ENCODE assay signal across 25 cellular contexts in the genomic region with DNA sequence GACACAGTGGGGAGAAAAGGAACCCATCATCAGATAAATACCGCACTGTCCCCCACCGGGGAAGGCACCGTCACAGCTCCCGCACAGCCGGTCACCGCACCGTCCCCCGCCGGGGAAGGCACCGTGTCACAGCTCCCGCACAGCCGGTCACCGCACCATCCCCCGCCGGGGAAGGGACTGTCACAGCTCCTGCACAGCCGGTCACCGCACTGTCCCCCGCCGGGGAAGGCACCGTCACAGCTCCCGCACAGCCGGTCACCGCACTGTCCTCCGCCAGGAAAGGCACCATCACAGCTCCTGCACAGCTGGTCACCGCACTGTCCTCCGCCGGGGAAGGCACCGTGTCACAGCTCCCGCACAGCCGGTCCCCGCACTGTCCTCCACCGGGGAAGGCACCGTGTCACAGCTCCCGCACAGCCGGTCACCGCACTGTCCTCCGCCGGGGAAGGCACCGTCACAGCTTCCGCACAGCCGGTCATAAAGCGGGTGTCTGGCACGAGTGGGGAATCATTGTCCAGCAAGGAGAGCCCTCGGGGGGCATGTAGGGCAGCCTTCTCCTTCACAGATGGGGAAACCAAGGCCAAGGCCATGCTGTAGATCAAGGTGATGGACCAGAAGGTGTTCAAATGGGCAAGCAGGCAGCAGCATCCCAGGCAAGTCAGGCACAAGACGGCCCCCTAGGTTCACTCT.
"Had no signal": no experiment of that assay in that cellular context is flagged by ENCODE, and none has a peak within 500 bp of the region (broad histone marks: within the 10 kb centered on the region; RNA-seq: fewer than 3 reads in every experiment).

No MANE protein-coding gene starts in this region.

- H3K9me3 Mint-ChIP-seq: activated CD4-positive, alpha-beta memory T cell treated with anti-CD3 and anti-CD28 coated beads for 36 hours; activated CD4-positive, alpha-beta T cell treated with anti-CD3 and anti-CD28 coated beads, Interleukin-2, amount 10 ng/mL, durations not matched to agents 7 days and 5 days had no signal

- H3K4me1 ChIP-seq: Peyer's patch, SJCRH30 had no signal

- H3K27ac Mint-ChIP-seq: activated CD4-positive, alpha-beta memory T cell treated with anti-CD3 and anti-CD28 coated beads for 36 hours; activated CD4-positive, alpha-beta T cell treated with anti-CD3 and anti-CD28 coated beads, Interleukin-2, amount 10 ng/mL, durations not matched to agents 7 days and 5 days; activated naive CD4-positive, alpha-beta T cell treated with anti-CD3 and anti-CD28 coated beads for 36 hours; activated naive CD8-positive, alpha-beta T cell had no signal

- H3K27ac ChIP-seq: brain microvascular endothelial cell, cardiac muscle cell, Peyer's patch, RWPE1, SJCRH30, VCaP had no signal

- H3K4me2 ChIP-seq: SK-N-SH had no signal

- H3K4me3 Mint-ChIP-seq: activated CD4-positive, alpha-beta memory T cell treated with anti-CD3 and anti-CD28 coated beads for 36 hours; activated CD4-positive, alpha-beta T cell treated with anti-CD3 and anti-CD28 coated beads, Interleukin-2, amount 10 ng/mL, durations not matched to agents 7 days and 5 days; activated naive CD4-positive, alpha-beta T cell treated with anti-CD3 and anti-CD28 coated beads for 36 hours; activated naive CD8-positive, alpha-beta T cell; activated T-cell treated with anti-CD3 and anti-CD28 coated beads, Interleukin-2, amount 50 U/mL, for 4 hours had no signal

- H3K27me3 ChIP-seq: brain microvascular endothelial cell, cardiac muscle cell, MG63, Peyer's patch had no signal

- H3K36me3 ChIP-seq: brain microvascular endothelial cell, cardiac muscle cell, MG63, Peyer's patch, SJCRH30 had no signal

- H3K4me3 ChIP-seq: cardiac muscle cell, MG63, Peyer's patch, SJCRH30 had no signal

- H3K36me3 Mint-ChIP-seq: activated CD4-positive, alpha-beta memory T cell treated with anti-CD3 and anti-CD28 coated beads for 36 hours had no signal

- ATAC-seq: activated T-cell treated with anti-CD3 and anti-CD28 coated beads, Interleukin-2, amount 50 U/mL, for 4 hours had no signal

- H3K4me1 Mint-ChIP-seq: activated CD4-positive, alpha-beta T cell treated with anti-CD3 and anti-CD28 coated beads, Interleukin-2, amount 10 ng/mL, durations not matched to agents 7 days and 5 days had no signal

- DNase-seq: activated CD4-positive, alpha-beta memory T cell treated with anti-CD3 and anti-CD28 coated beads for 36 hours; activated CD4-positive, alpha-beta T cell treated with anti-CD3 and anti-CD28 coated beads, Interleukin-2, amount 10 ng/mL, durations not matched to agents 7 days and 5 days; activated CD4-positive, CD25-positive, alpha-beta regulatory T cell; activated CD8-positive, alpha-beta memory T cell treated with anti-CD3 and anti-CD28 coated beads for 24 hours; activated gamma-delta T cell; activated naive CD4-positive, alpha-beta T cell treated with anti-CD3 and anti-CD28 coated beads for 36 hours; activated T-cell treated with anti-CD3 and anti-CD28 coated beads, Interleukin-2, amount 50 U/mL, for 4 hours; amygdala; brain microvascular endothelial cell; MG63; MV-4-11; NCI-H1105; NCI-H1436; NCI-H1694 treated with DMSO at 0.1 percent for 48 hours; NCI-H2029 treated with DMSO at 0.1 percent for 48 hours; NCI-H524; Right ventricle myocardium superior; SJCRH30; SK-N-SH; T-helper 1 cell had no signal

- H3K9ac ChIP-seq: SK-N-SH had no signal

- H3K9me3 ChIP-seq: MG63, SK-N-SH had no signal
